ENCODE assay signal across 29 cellular contexts in genomic region chr3:48962939-48963338, GRCh38.
"Had no signal": no experiment of that assay in that cellular context is flagged by ENCODE, and none has a peak within 500 bp of the region (broad histone marks: within the 10 kb centered on the region; RNA-seq: fewer than 3 reads in every experiment).

No MANE protein-coding gene starts in this region.

- H3K9me3 ChIP-seq: adrenal gland, ascending aorta, gastroesophageal sphincter, left ventricle myocardium inferior, sigmoid colon, thoracic aorta, vagina had no signal

- H3K4me2 ChIP-seq: smooth muscle cell had no signal

- H3K27ac Mint-ChIP-seq: mesothelial cell of epicardium; progenitor cell of endocrine pancreas; T-helper 2 cell treated with Interferon-gamma antibody and Interleukin-4, amounts not matched to agents 5 μg/mL and 100 μg/mL, for 36 hours; type B pancreatic cell had no signal

- ATAC-seq: gastroesophageal sphincter; naive thymus-derived CD8-positive, alpha-beta T cell; T-cell had no signal

- H3K4me3 Mint-ChIP-seq: activated naive CD8-positive, alpha-beta T cell; immature natural killer cell; mesothelial cell of epicardium; naive thymus-derived CD8-positive, alpha-beta T cell; T-cell; T-helper 2 cell treated with Interferon-gamma antibody and Interleukin-4, amounts not matched to agents 5 μg/mL and 100 μg/mL, for 36 hours; type B pancreatic cell had no signal

- H3K4me3 ChIP-seq: adrenal gland, ascending aorta, gastroesophageal sphincter, left ventricle myocardium inferior, sigmoid colon, smooth muscle cell, thoracic aorta, vagina had no signal

- H3K27me3 Mint-ChIP-seq: activated naive CD8-positive, alpha-beta T cell; naive thymus-derived CD8-positive, alpha-beta T cell; progenitor cell of endocrine pancreas; T-cell; type B pancreatic cell had no signal

- H3K9me3 Mint-ChIP-seq: activated T-helper 2 cell treated with anti-CD3 and anti-CD28 coated beads, Interferon-gamma antibody, Interleukin-2, Interleukin-4, amounts not matched to agents 10 μg/mL and 5 μg/mL and 100 μg/mL, durations not matched to agents 14 hours and 24 hours and 36 hours; immature natural killer cell; mesothelial cell of epicardium; naive thymus-derived CD8-positive, alpha-beta T cell; T-cell; T-helper 2 cell treated with Interferon-gamma antibody and Interleukin-4, amounts not matched to agents 5 μg/mL and 100 μg/mL, for 36 hours; type B pancreatic cell had no signal

- H3K27me3 ChIP-seq: adrenal gland, ascending aorta, brain microvascular endothelial cell, gastroesophageal sphincter, sigmoid colon, vagina had no signal

- H3K27ac ChIP-seq: adrenal gland, ascending aorta, brain microvascular endothelial cell, epithelial cell of prostate, gastroesophageal sphincter, left ventricle myocardium inferior, sigmoid colon, thoracic aorta, vagina, VCaP had no signal

- DNase-seq: activated CD4-positive, alpha-beta T cell treated with anti-CD3 and anti-CD28 coated beads, Interleukin-2, amount 50 U/mL, for 1 hour; activated CD4-positive, CD25-positive, alpha-beta regulatory T cell treated with anti-CD3 and anti-CD28 coated beads, Interleukin-2, amount 50 U/mL, for 72 hours; activated naive CD4-positive, alpha-beta T cell; brain microvascular endothelial cell; dermis blood vessel endothelial cell; effector memory CD4-positive, alpha-beta T cell; immature natural killer cell; left ventricle myocardium inferior; naive thymus-derived CD8-positive, alpha-beta T cell; retina; sigmoid colon; stimulated activated CD4-positive, alpha-beta T cell treated with anti-CD3 and anti-CD28 coated beads, Interleukin-15, amount 100 ng/mL, for 24 hours; stimulated activated CD8-positive, alpha-beta memory T cell treated with anti-CD3 and anti-CD28 coated beads, Interleukin-4, amount 100 ng/mL, for 48 hours; stimulated activated naive CD4-positive, alpha-beta T cell; T-cell had no signal

- H3K4me1 Mint-ChIP-seq: mesothelial cell of epicardium had no signal

- H3K4me1 ChIP-seq: ascending aorta, gastroesophageal sphincter, sigmoid colon, vagina had no signal
